In genomic region chr1:212754715-212755114, GRCh38 we compare ENCODE assay signal across 13 cellular contexts. TPM values are rescaled to one million over a fixed set of nuclear protein-coding genes. Genes with fewer than 3 reads are reported as not detected.
DNase-seq lines count a peak whose midpoint lies in the region; ATAC-seq lines count a peak whose summit lies in the region.
"Had no signal": no experiment of that assay in that cellular context is flagged by ENCODE, and none has a peak within 500 bp of the region (broad histone marks: within the 10 kb centered on the region; RNA-seq: fewer than 3 reads in every experiment).

No MANE protein-coding gene starts in this region.

- no peaks in the 10 kb centered on the region for H3K27me3 Mint-ChIP-seq in activated naive CD8-positive, alpha-beta T cell treated with anti-CD3 and anti-CD28 coated beads, Interleukin-2, amount 10 ng/mL, durations not matched to agents 7 days and 5 days
- H3K27me3 Mint-ChIP-seq in activated naive CD8-positive, alpha-beta T cell treated with anti-CD3 and anti-CD28 coated beads for 36 hours: no peaks in the 10 kb centered on the region
- H3K27me3 Mint-ChIP-seq in T-helper 17 cell: no peaks in the 10 kb centered on the region

- ATAC-seq in activated naive CD8-positive, alpha-beta T cell treated with anti-CD3 and anti-CD28 coated beads, Interleukin-2, amount 10 ng/mL, durations not matched to agents 7 days and 5 days (ENCODE audit: low read depth): peak; percentile 22
- no peak for ATAC-seq in T-helper 17 cell
- ATAC-seq in left ventricle myocardium superior: peak; percentile 78
- no peak for ATAC-seq in HG03025 (IDR thresholded peaks at IDR 0.05; ENCODE audit: low FRiP score, unreplicated experiment)
- no peak for ATAC-seq in HG03095 (IDR thresholded peaks at IDR 0.05; ENCODE audit: unreplicated experiment)
- ATAC-seq: HCT116 had no signal

- H3K9me3 ChIP-seq in T-helper 17 cell (ENCODE audit: control insufficient read depth, low read length, poor library complexity, severe bottlenecking): no peaks in the 10 kb centered on the region
- H3K9me3 ChIP-seq: SJCRH30 had no signal

- no peaks in the 10 kb centered on the region for H3K9me3 Mint-ChIP-seq in activated naive CD8-positive, alpha-beta T cell treated with anti-CD3 and anti-CD28 coated beads, Interleukin-2, amount 10 ng/mL, durations not matched to agents 7 days and 5 days
- H3K9me3 Mint-ChIP-seq in activated naive CD8-positive, alpha-beta T cell treated with anti-CD3 and anti-CD28 coated beads for 36 hours: no peaks in the 10 kb centered on the region

- H3K4me3 Mint-ChIP-seq in activated naive CD8-positive, alpha-beta T cell treated with anti-CD3 and anti-CD28 coated beads, Interleukin-2, amount 10 ng/mL, durations not matched to agents 7 days and 5 days: peak overlapping the region; percentile 68
- no peak overlapping the region for H3K4me3 Mint-ChIP-seq in activated naive CD8-positive, alpha-beta T cell treated with anti-CD3 and anti-CD28 coated beads for 36 hours
- H3K4me3 Mint-ChIP-seq in T-helper 17 cell: peak overlapping the region; percentile 88

- intact Hi-C loops in left ventricle myocardium superior (cut with micrococcal nuclease): no loop called here

- POLR2A ChIA-PET in activated naive CD8-positive, alpha-beta T cell treated with anti-CD3 and anti-CD28 coated beads, Interleukin-2, amount 10 ng/mL, durations not matched to agents 7 days and 5 days (lab: Charles Lee): interaction anchor here (0.7 to 1.4 kb wide), 3 partner anchors 10 to 1148 kb away, joined by 4 to 5 read pairs (median 4); no protein-coding TSS in a partner anchor

- H3K4me1 Mint-ChIP-seq in activated naive CD8-positive, alpha-beta T cell treated with anti-CD3 and anti-CD28 coated beads, Interleukin-2, amount 10 ng/mL, durations not matched to agents 7 days and 5 days: peaks cover 38% of the 10 kb centered on the region
- peaks cover 51% of the 10 kb centered on the region for H3K4me1 Mint-ChIP-seq in activated naive CD8-positive, alpha-beta T cell treated with anti-CD3 and anti-CD28 coated beads for 36 hours
- peaks cover 46% of the 10 kb centered on the region for H3K4me1 Mint-ChIP-seq in T-helper 17 cell

- no peak for DNase-seq in activated naive CD8-positive, alpha-beta T cell treated with anti-CD3 and anti-CD28 coated beads, Interleukin-2, amount 10 ng/mL, durations not matched to agents 7 days and 5 days
- no peak for DNase-seq in activated naive CD8-positive, alpha-beta T cell treated with anti-CD3 and anti-CD28 coated beads for 36 hours
- DNase-seq in T-helper 17 cell (no peak), left ventricle myocardium superior (no peak), superior temporal gyrus (ENCODE audit: extremely low spot score) (peak; percentile 78), SW480 (ENCODE audit: low spot score) (no peak)
- DNase-seq: NCI-H1436; NCI-H69; stimulated activated CD8-positive, alpha-beta memory T cell treated with anti-CD3 and anti-CD28 coated beads, Interleukin-4, amount 100 ng/mL, for 48 hours had no signal

- H3K36me3 Mint-ChIP-seq in activated naive CD8-positive, alpha-beta T cell treated with anti-CD3 and anti-CD28 coated beads, Interleukin-2, amount 10 ng/mL, durations not matched to agents 7 days and 5 days: peaks cover 9% of the 10 kb centered on the region
- H3K36me3 Mint-ChIP-seq in activated naive CD8-positive, alpha-beta T cell treated with anti-CD3 and anti-CD28 coated beads for 36 hours: peaks cover 8% of the 10 kb centered on the region
- H3K36me3 Mint-ChIP-seq in T-helper 17 cell (ENCODE audit: low read depth): peaks cover 8% of the 10 kb centered on the region

- H3K27ac Mint-ChIP-seq in activated naive CD8-positive, alpha-beta T cell treated with anti-CD3 and anti-CD28 coated beads, Interleukin-2, amount 10 ng/mL, durations not matched to agents 7 days and 5 days: peak overlapping the region; percentile 75
- H3K27ac Mint-ChIP-seq in activated naive CD8-positive, alpha-beta T cell treated with anti-CD3 and anti-CD28 coated beads for 36 hours: no peak overlapping the region
- peak overlapping the region; percentile 93 for H3K27ac Mint-ChIP-seq in T-helper 17 cell

RNA-seq across cellular contexts. Expression of gene NSL1, which starts 36.9 kb away (rescaled TPM):
- total RNA-seq in activated naive CD8-positive, alpha-beta T cell treated with anti-CD3 and anti-CD28 coated beads, Interleukin-2, amount 10 ng/mL, durations not matched to agents 7 days and 5 days: 10 to 100 TPM; 38.1 to 38.2 TPM
- total RNA-seq in activated naive CD8-positive, alpha-beta T cell treated with anti-CD3 and anti-CD28 coated beads for 36 hours: 10 to 100 TPM; 35.7 to 36.7 TPM
- total RNA-seq in T-helper 17 cell (10 to 100 TPM; 18.6 to 20.3 TPM), left ventricle myocardium superior (25.5 TPM)

RNA-seq across cellular contexts. Expression of gene TATDN3, which starts 37.0 kb away (rescaled TPM):
- total RNA-seq in activated naive CD8-positive, alpha-beta T cell treated with anti-CD3 and anti-CD28 coated beads, Interleukin-2, amount 10 ng/mL, durations not matched to agents 7 days and 5 days: 10 to 100 TPM; 13.9 to 18.6 TPM
- total RNA-seq in activated naive CD8-positive, alpha-beta T cell treated with anti-CD3 and anti-CD28 coated beads for 36 hours: 10 to 100 TPM; 15.2 to 18.9 TPM
- 10 to 100 TPM; 16.1 to 16.2 TPM for total RNA-seq in T-helper 17 cell
- 21.3 TPM for total RNA-seq in left ventricle myocardium superior

RNA-seq across cellular contexts. Expression of gene BATF3, which starts 55.1 kb away (rescaled TPM):
- 10 to 100 TPM in 1 of 2 experiments, 1 to 10 TPM in 1; 9.8 to 13.2 TPM for total RNA-seq in activated naive CD8-positive, alpha-beta T cell treated with anti-CD3 and anti-CD28 coated beads, Interleukin-2, amount 10 ng/mL, durations not matched to agents 7 days and 5 days
- 10 to 100 TPM; 74.7 to 77.9 TPM for total RNA-seq in activated naive CD8-positive, alpha-beta T cell treated with anti-CD3 and anti-CD28 coated beads for 36 hours
- total RNA-seq in T-helper 17 cell (under 1 TPM; 0.20 to 0.34 TPM), left ventricle myocardium superior (1.6 TPM)

Comparison
In these comparisons a context has a peak if more than half of its experiments do, and no peak if none do; other contexts are left out.
1. RNA of gene BATF3, which starts 55.1 kb away (total RNA-seq): 74.7 to 77.9 TPM in activated naive CD8-positive, alpha-beta T cell treated with anti-CD3 and anti-CD28 coated beads for 36 hours; 9.8 to 13.2 TPM in activated naive CD8-positive, alpha-beta T cell treated with anti-CD3 and anti-CD28 coated beads, Interleukin-2, amount 10 ng/mL, durations not matched to agents 7 days and 5 days, 1.6 TPM in left ventricle myocardium superior (single experiment) and 0.20 to 0.34 TPM in T-helper 17 cell; every median in the first group is over 4 times any median in the second.
2. ATAC-seq: peak in activated naive CD8-positive, alpha-beta T cell treated with anti-CD3 and anti-CD28 coated beads, Interleukin-2, amount 10 ng/mL, durations not matched to agents 7 days and 5 days (single experiment) and left ventricle myocardium superior (single experiment); none in T-helper 17 cell (single experiment), HG03025 (single experiment) and HG03095 (single experiment).